In genomic region chr20:64106981-64107735, GRCh38 we compare ENCODE assay signal across 11 cellular contexts. TPM values are rescaled to one million over a fixed set of nuclear protein-coding genes. Genes with fewer than 3 reads are reported as not detected.
A peak's percentile ranks its signal among the peaks of the same experiment; 100 is the strongest.
DNase-seq lines count a peak whose midpoint lies in the region; ATAC-seq and TF ChIP-seq lines count a peak whose summit lies in the region.
"Had no signal": no experiment of that assay in that cellular context is flagged by ENCODE, and none has a peak within 500 bp of the region (broad histone marks: within the 10 kb centered on the region; RNA-seq: fewer than 3 reads in every experiment).

Gene NPBWR2 (minus strand): TSS chr20:64107565. CDS start chr20:64106831, 734 bp downstream.

- H4K91ac ChIP-seq in H9 (ENCODE audit: insufficient read length, low read depth, low read length): no peak within 1 kb of the TSS

- no peak within 1 kb of the TSS for H2BK15ac ChIP-seq in H9 (ENCODE audit: low read depth, low read length)

- peaks cover 25% of the 10 kb centered on the region for H3K27me3 Mint-ChIP-seq in H9 (ENCODE audit: low read depth)

- H2BK5ac ChIP-seq in H9 (ENCODE audit: insufficient read length, low read length): no peak within 1 kb of the TSS

- H3K36me3 ChIP-seq in BLaER1 treated with 17β-estradiol and CSF1 and Interleukin-3, amounts not matched to agents 10 nM and 100 nM: no peaks in the 10 kb centered on the region
- H3K36me3 ChIP-seq: SJSA1 had no signal

- H3K27me3 ChIP-seq in BLaER1 treated with 17β-estradiol and CSF1 and Interleukin-3, amounts not matched to agents 10 nM and 100 nM: peaks cover 14 to 21% (median 19%) of the 10 kb centered on the region in 11 experiments
- peaks cover 3% of the 10 kb centered on the region; the same call in 1 of the 2 replicates for H3K27me3 ChIP-seq in H9 (ENCODE audit: insufficient read depth, low read length)

- H2BK120ac ChIP-seq in H9 (ENCODE audit: low read depth, low read length, poor library complexity, severe bottlenecking): no peak within 1 kb of the TSS

- H3K4ac ChIP-seq in H9 (ENCODE audit: low read depth, low read length): no peak within 1 kb of the TSS

- H4K8ac ChIP-seq in H9 (replicated peaks; ENCODE audit: insufficient read length, low read depth, low read length): no peak within 1 kb of the TSS

- no peak within 1 kb of the TSS for H3T11ph ChIP-seq in H9 (ENCODE audit: low read length)

- WGBS in H9 (ENCODE audit: extremely low coverage, insufficient read length, low lambda C conversion rate): no CpG with 5 or more reads among the region's 22 CpGs

- H3K27ac ChIP-seq in BLaER1 treated with 17β-estradiol and CSF1 and Interleukin-3, amounts not matched to agents 10 nM and 100 nM: peak within 1 kb of the TSS in 1 of 11 experiments; percentile 46; a peak in 2 of 22 replicates
- H3K27ac ChIP-seq in H9 (ENCODE audit: insufficient read length, low read depth, low read length): no peak within 1 kb of the TSS
- H3K27ac ChIP-seq: SJSA1 had no signal

- no peak within 1 kb of the TSS for H3K4me3 ChIP-seq in BLaER1 treated with 17β-estradiol and CSF1 and Interleukin-3, amounts not matched to agents 10 nM and 100 nM
- H3K4me3 ChIP-seq: SJSA1 had no signal

- H3K23ac ChIP-seq in H9 (ENCODE audit: insufficient read length, low read depth, low read length): no peak within 1 kb of the TSS

- H2BK12ac ChIP-seq in H9 (ENCODE audit: insufficient read length, low read depth, low read length): no peak within 1 kb of the TSS

- H3K9me3 ChIP-seq in BLaER1 treated with 17β-estradiol and CSF1 and Interleukin-3, amounts not matched to agents 10 nM and 100 nM (replicated peaks in 1 of 11): no peaks in the 10 kb centered on the region
- no peaks in the 10 kb centered on the region for H3K9me3 ChIP-seq in H9 (ENCODE audit: control insufficient read depth, low read depth, low read length)
- H3K9me3 ChIP-seq: SJSA1 had no signal

- no peak for TF ChIP-seq CTCF in H9 (conservative IDR thresholded peaks at IDR 0.05)

- H3K4me1 Mint-ChIP-seq in H9: peaks cover 9 to 14% of the 10 kb centered on the region in 2 experiments; a peak in 3 of 4 replicates

- no peaks in the 10 kb centered on the region for H3K79me1 ChIP-seq in H9 (ENCODE audit: insufficient read depth, low read depth, low read length, poor library complexity, severe bottlenecking)

- H2AFZ ChIP-seq in H9 (ENCODE audit: low read length): no peak within 1 kb of the TSS

- H3K4me2 ChIP-seq in BLaER1 treated with 17β-estradiol and CSF1 and Interleukin-3, amounts not matched to agents 10 nM and 100 nM: peak within 1 kb of the TSS; percentile 56 to 89 (median 71)
- H3K4me2 ChIP-seq in H9 (ENCODE audit: insufficient read depth, insufficient read length, low read length): no peak within 1 kb of the TSS

- no peak within 1 kb of the TSS for H2BK20ac ChIP-seq in H9 (ENCODE audit: low read depth, low read length, poor library complexity, severe bottlenecking)

- no peak within 1 kb of the TSS for H3K56ac ChIP-seq in H9 (ENCODE audit: insufficient read length, low read depth, low read length)

- no peak within 1 kb of the TSS for H3K18ac ChIP-seq in H9 (ENCODE audit: insufficient read length, low read depth, low read length)

- H3K14ac ChIP-seq in H9 (ENCODE audit: insufficient read depth, low read length): no peak within 1 kb of the TSS; the same call in 1 of the 2 replicates

- H3K23me2 ChIP-seq in H9 (ENCODE audit: insufficient read length, low read depth, low read length, poor library complexity, severe bottlenecking): no peaks in the 10 kb centered on the region

- H3K27ac Mint-ChIP-seq in H9: peak within 1 kb of the TSS in 1 of 3 experiments; percentile 27; a peak in 2 of 7 replicates
- no peak within 1 kb of the TSS for H3K27ac Mint-ChIP-seq in activated naive CD4-positive, alpha-beta T cell treated with anti-CD3 and anti-CD28 coated beads, Interleukin-2, amount 50 U/mL, for 72 hours

- H3K9ac ChIP-seq in BLaER1 treated with 17β-estradiol and CSF1 and Interleukin-3, amounts not matched to agents 10 nM and 100 nM: peak within 1 kb of the TSS in 1 of 11 experiments; percentile 3; a peak in 1 of 22 replicates
- no peak within 1 kb of the TSS for H3K9ac ChIP-seq in H9 (ENCODE audit: extremely low read depth, insufficient read length, low read length)

- DNase-seq in H9: peak; percentile 43
- DNase-seq in activated naive CD4-positive, alpha-beta T cell treated with anti-CD3 and anti-CD28 coated beads, Interleukin-2, amount 50 U/mL, for 72 hours (ENCODE audit: low spot score in 2 of 2): peak; percentile 8 to 45
- DNase-seq in mesenteric fat pad (ENCODE audit: low spot score): peak; percentile 86
- no peak for DNase-seq in NCI-H2227 (lab: John Stamatoyannopoulos, UW; ENCODE audit: unreplicated experiment)
- no peak for DNase-seq in NCI-H1048 (lab: John Stamatoyannopoulos, UW)
- DNase-seq: NCI-H2029 had no signal

- H3K79me2 ChIP-seq in H9 (ENCODE audit: insufficient read depth, low read length): no peaks in the 10 kb centered on the region

- H3K9me3 Mint-ChIP-seq in H9: no peaks in the 10 kb centered on the region
- H3K9me3 Mint-ChIP-seq in activated naive CD4-positive, alpha-beta T cell treated with anti-CD3 and anti-CD28 coated beads, Interleukin-2, amount 50 U/mL, for 72 hours: no peaks in the 10 kb centered on the region

- H3K4me1 ChIP-seq in BLaER1 treated with 17β-estradiol and CSF1 and Interleukin-3, amounts not matched to agents 10 nM and 100 nM: peaks cover 25 to 73% (median 59%) of the 10 kb centered on the region in 10 experiments
- no peaks in the 10 kb centered on the region for H3K4me1 ChIP-seq in H9 (ENCODE audit: insufficient read depth, low read length)
- H3K4me1 ChIP-seq: SJSA1 had no signal

- no peak within 1 kb of the TSS for H2AK5ac ChIP-seq in H9 (ENCODE audit: insufficient read length, low read length)

- H4K20me1 ChIP-seq in BLaER1 treated with 17β-estradiol and CSF1 and Interleukin-3, amounts not matched to agents 10 nM and 100 nM: peaks cover 0 to 45% (median 0%) of the 10 kb centered on the region in 11 experiments; a peak in 6 of 22 replicates
- H4K20me1 ChIP-seq in H9 (ENCODE audit: control insufficient read depth, insufficient read depth, insufficient read length): no peaks in the 10 kb centered on the region

- ATAC-seq in activated naive CD4-positive, alpha-beta T cell treated with anti-CD3 and anti-CD28 coated beads, Interleukin-2, amount 50 U/mL, for 72 hours: peak in 1 of 2 donors; percentile 60
- ATAC-seq in GM21381 (IDR thresholded peaks at IDR 0.05; ENCODE audit: unreplicated experiment) (no peak), GM18519 (IDR thresholded peaks at IDR 0.05; ENCODE audit: low FRiP score, unreplicated experiment) (no peak)
- ATAC-seq: HCT116 had no signal

- H3K36me3 Mint-ChIP-seq in H9 (ENCODE audit: insufficient read depth in 1 of 3, low read depth in 3 of 3): no peaks in the 10 kb centered on the region
- no peaks in the 10 kb centered on the region for H3K36me3 Mint-ChIP-seq in activated naive CD4-positive, alpha-beta T cell treated with anti-CD3 and anti-CD28 coated beads, Interleukin-2, amount 50 U/mL, for 72 hours

- no peak within 1 kb of the TSS; a peak in 1 of 5 replicates for H3K4me3 Mint-ChIP-seq in H9

- H4K5ac ChIP-seq in H9 (ENCODE audit: insufficient read length, low read depth, low read length): no peak within 1 kb of the TSS

RNA-seq across cellular contexts. Expression of gene NPBWR2, which starts in this region (rescaled TPM):
- not detected in 2 replicates for total RNA-seq in H9 (2021)
- not detected for total RNA-seq in activated naive CD4-positive, alpha-beta T cell treated with anti-CD3 and anti-CD28 coated beads, Interleukin-2, amount 50 U/mL, for 72 hours
- total RNA-seq in mesenteric fat pad: not detected
- total RNA-seq: SJSA1 had no signal

Comparison
In these comparisons a context has a peak if more than half of its experiments do, and no peak if none do; other contexts are left out.
1. Peak in DNase-seq in H9; RNA of the gene not detected or under 1 TPM.
2. Peak in DNase-seq in activated naive CD4-positive, alpha-beta T cell treated with anti-CD3 and anti-CD28 coated beads, Interleukin-2, amount 50 U/mL, for 72 hours; RNA of the gene not detected or under 1 TPM.
3. Peak in DNase-seq in mesenteric fat pad; RNA of the gene not detected or under 1 TPM.